In the genomic region with DNA sequence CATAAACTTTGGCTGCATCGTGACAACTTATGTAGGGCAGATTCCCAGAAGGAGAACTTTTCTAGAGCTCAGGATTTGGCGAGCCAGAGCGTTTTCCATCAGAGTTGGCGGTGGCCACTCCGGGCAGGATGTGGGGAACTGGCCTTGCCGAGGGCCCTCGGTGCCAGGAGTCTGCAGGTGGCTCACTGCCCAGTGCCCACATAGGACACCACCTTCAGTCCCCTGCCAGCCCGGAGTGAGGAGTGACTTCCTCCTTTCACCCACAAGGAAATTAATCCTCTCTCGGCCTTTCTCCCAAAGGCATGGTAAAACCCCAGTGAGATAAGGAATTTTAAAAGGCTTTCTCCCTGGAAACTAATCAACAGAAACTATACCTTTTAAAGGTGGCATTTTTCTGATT, we compare ENCODE assay signal across 13 cellular contexts. TPM values are rescaled to one million over a fixed set of nuclear protein-coding genes. Genes with fewer than 3 reads are reported as not detected.
DNase-seq lines count a peak whose midpoint lies in the region; ATAC-seq and TF ChIP-seq lines count a peak whose summit lies in the region.
"Had no signal": no experiment of that assay in that cellular context is flagged by ENCODE, and none has a peak within 500 bp of the region (broad histone marks: within the 10 kb centered on the region; RNA-seq: fewer than 3 reads in every experiment).

No MANE protein-coding gene starts in this region.

- H3K36me3 ChIP-seq in spleen (no peaks in the 10 kb centered on the region), gastroesophageal sphincter (no peaks in the 10 kb centered on the region)
- H3K36me3 ChIP-seq: cardiac muscle cell had no signal

- H3K4me3 ChIP-seq in spleen (no peak overlapping the region), gastroesophageal sphincter (no peak overlapping the region)
- H3K4me3 ChIP-seq: cardiac muscle cell had no signal

- H3K27me3 ChIP-seq in spleen (replicated peaks in 1 of 7) (peaks cover 0 to 9% (median 0%) of the 10 kb centered on the region in 7 donors), gastroesophageal sphincter (no peaks in the 10 kb centered on the region)
- H3K27me3 ChIP-seq: cardiac muscle cell had no signal

- WGBS in spleen, 5 donors = 3 to 16% (median 12%) methylated on average over 9 of the region's 9 CpGs
- WGBS in gastroesophageal sphincter (ENCODE audit: low coverage in 1 of 2), 2 donors = 16 to 31% methylated on average over 3 to 8 of the region's 9 CpGs

- no peak for TF ChIP-seq CTCF in spleen (IDR thresholded peaks at IDR 0.05 in 8 of 11, conservative IDR thresholded peaks at IDR 0.05 in 3 of 11)
- TF ChIP-seq CTCF in gastroesophageal sphincter (IDR thresholded peaks at IDR 0.05) = no peak

- peaks cover 20 to 38% (median 30%) of the 10 kb centered on the region in 6 donors for H3K4me1 ChIP-seq in spleen
- peaks cover 0 to 13% (median 0%) of the 10 kb centered on the region in 3 donors for H3K4me1 ChIP-seq in gastroesophageal sphincter

- H3K27ac ChIP-seq in spleen (peak overlapping the region in 4 of 8 donors; percentile 16 to 46 (median 30)), gastroesophageal sphincter (no peak overlapping the region)
- H3K27ac ChIP-seq: cardiac muscle cell, epithelial cell of prostate had no signal

- intact Hi-C loops in left colon (cut with DNase I, micrococcal nuclease) = no loop called here
- intact Hi-C loops in spleen (cut with DNase I; ENCODE audit: low total_unique reads) = no loop called here

- peak; percentile 82 for ATAC-seq in left colon
- no peak for ATAC-seq in gastroesophageal sphincter
- ATAC-seq in GM18907 (IDR thresholded peaks at IDR 0.05; ENCODE audit: unreplicated experiment) = no peak

- peak; percentile 70 for DNase-seq in HT-29 (ENCODE audit: low spot score)
- peak in 46 of 58 donors; percentile 10 to 85 (median 51) for DNase-seq in anterior cingulate cortex (lab: John Stamatoyannopoulos, UW)
- peak; percentile 74 to 86 for DNase-seq in left colon
- DNase-seq in spleen = peak; percentile 84
- no peak for DNase-seq in epidermal melanocyte (ENCODE audit: insufficient read length, low spot score)
- DNase-seq: activated CD4-positive, alpha-beta T cell treated with anti-CD3 and anti-CD28 coated beads, Interleukin-2, amount 10 ng/mL, durations not matched to agents 7 days and 5 days; COR-L47; NCI-H2081; OCI-M1 had no signal

- TF ChIP-seq POLR2A in spleen (IDR thresholded peaks at IDR 0.05) = no peak
- TF ChIP-seq POLR2A in gastroesophageal sphincter (IDR thresholded peaks at IDR 0.05) = no peak

- TF ChIP-seq EP300 in gastroesophageal sphincter (IDR thresholded peaks at IDR 0.05) = no peak

- H3K9me3 ChIP-seq in spleen = no peaks in the 10 kb centered on the region
- H3K9me3 ChIP-seq in gastroesophageal sphincter = no peaks in the 10 kb centered on the region

RNA-seq across cellular contexts. Expression of gene LGALS2, which starts 1.6 kb away (rescaled TPM):
- total RNA-seq in HT-29 (2014; rRNA removed; shearing (Covaris generic)) = 11.1 and 13.0 TPM in 2 replicates
- 10 to 100 TPM; 42.9 to 44.5 TPM for total RNA-seq in left colon
- 10 to 100 TPM in 5 of 7 donors, 1 to 10 TPM in 1, not detected in 1; 3.9 to 22.8 (median 12.8) TPM for total RNA-seq in spleen
- 10 to 100 TPM; 21.1 to 41.8 (median 25.5) TPM for polyA plus RNA-seq in spleen
- not detected for total RNA-seq in gastroesophageal sphincter
- total RNA-seq: activated CD4-positive, alpha-beta T cell treated with anti-CD3 and anti-CD28 coated beads, Interleukin-2, amount 10 ng/mL, durations not matched to agents 7 days and 5 days; cardiac muscle cell had no signal
- polyA plus RNA-seq: cardiac muscle cell had no signal

RNA-seq across cellular contexts. Expression of gene CDC42EP1, which starts 21.3 kb away (rescaled TPM):
- 62.3 and 68.7 TPM in 2 replicates for total RNA-seq in HT-29 (2014; rRNA removed; shearing (Covaris generic))
- total RNA-seq in left colon = 10 to 100 TPM; 52.2 to 64.1 TPM
- 10 to 100 TPM; 13.2 to 35.7 (median 22.4) TPM for total RNA-seq in spleen
- polyA plus RNA-seq in spleen = 10 to 100 TPM in 1 of 3 donors, 1 to 10 TPM in 2; 4.6 to 13.7 (median 4.8) TPM
- 10 to 100 TPM; 19.0 to 37.7 (median 27.4) TPM for total RNA-seq in gastroesophageal sphincter

RNA-seq across cellular contexts. Expression of gene GGA1, which starts 27.1 kb away (rescaled TPM):
- total RNA-seq in HT-29 (2014; rRNA removed; shearing (Covaris generic)) = 54.1 and 55.1 TPM in 2 replicates
- total RNA-seq in left colon (10 to 100 TPM; 56.9 to 73.3 TPM), spleen (100 to 1,000 TPM in 1 of 7 donors, 10 to 100 TPM in 6; 67.6 to 115 (median 82.6) TPM), gastroesophageal sphincter (10 to 100 TPM; 37.8 to 46.5 (median 39.1) TPM)
- 100 to 1,000 TPM in 2 of 3 donors, 10 to 100 TPM in 1; 43.4 to 134 (median 121) TPM for polyA plus RNA-seq in spleen

RNA-seq across cellular contexts. Expression of gene SH3BP1, which starts 57.9 kb away (rescaled TPM):
- 38.8 and 47.1 TPM in 2 replicates for total RNA-seq in HT-29 (2014; rRNA removed; shearing (Covaris generic))
- total RNA-seq in left colon (100 to 1,000 TPM in 1 of 2 donors, 10 to 100 TPM in 1; 77.4 to 121 TPM), spleen (10 to 100 TPM; 38.0 to 78.9 (median 61.2) TPM), gastroesophageal sphincter (1 to 10 TPM; 2.9 to 4.9 (median 3.2) TPM)
- polyA plus RNA-seq in spleen = 10 to 100 TPM; 17.7 to 51.7 (median 35.2) TPM
